27 cellular contexts compared by ENCODE assay signal in the genomic region with DNA sequence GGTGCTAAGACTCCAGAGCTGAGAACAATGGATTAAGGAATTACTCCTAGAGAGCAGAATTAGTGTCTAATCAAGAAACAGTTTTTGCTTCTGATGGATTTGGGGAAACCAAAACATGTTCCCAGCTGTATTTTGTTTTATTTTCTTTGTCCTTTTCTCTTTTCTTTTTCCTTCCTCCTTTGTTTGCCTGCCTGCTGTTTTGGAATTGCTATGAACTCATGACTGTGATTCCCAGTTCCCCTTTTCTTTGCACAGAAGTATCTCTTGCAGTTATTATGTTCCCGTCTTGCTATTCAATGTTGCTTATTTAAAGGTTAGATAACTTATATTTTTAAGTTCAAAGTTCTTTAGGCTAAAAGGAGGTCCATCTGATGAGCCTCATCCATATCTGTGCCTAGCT.
DNase-seq lines count a peak whose midpoint lies in the region; ATAC-seq, FAIRE-seq and TF ChIP-seq lines count a peak whose summit lies in the region.
"Had no signal": no experiment of that assay in that cellular context is flagged by ENCODE, and none has a peak within 500 bp of the region (broad histone marks: within the 10 kb centered on the region; RNA-seq: fewer than 3 reads in every experiment).

No MANE protein-coding gene starts in this region.

- POLR2A ChIA-PET in H1 (lab: Charles Lee; ENCODE audit: partially characterized antibody) = no interaction called here

- peak overlapping the region in 5 of 11 experiments; percentile 30 to 56 (median 48); a peak in 7 of 22 replicates for H3K9ac ChIP-seq in BLaER1 treated with 17β-estradiol and CSF1 and Interleukin-3, amounts not matched to agents 10 nM and 100 nM
- no peak overlapping the region for H3K9ac ChIP-seq in Loucy (ENCODE audit: low read depth, low read length, poor library complexity, severe bottlenecking)
- H3K9ac ChIP-seq in H1 (replicated peaks in 1 of 4; ENCODE audit: extremely low read depth in 1 of 4, low read depth in 3 of 4, low read length in 3 of 4) = no peak overlapping the region

- H2BK5ac ChIP-seq in H1 (ENCODE audit: low read depth, low read length) = no peak overlapping the region

- no peaks in the 10 kb centered on the region for H3K4me1 Mint-ChIP-seq in HFFc6 (ENCODE audit: low read depth)
- H3K4me1 Mint-ChIP-seq: activated naive CD8-positive, alpha-beta T cell treated with anti-CD3 and anti-CD28 coated beads for 36 hours; immature natural killer cell; T-helper 17 cell had no signal

- no peak overlapping the region for H3K23ac ChIP-seq in H1 (ENCODE audit: insufficient read length)

- H3K36me3 Mint-ChIP-seq in HFFc6 (ENCODE audit: low read depth) = no peaks in the 10 kb centered on the region
- H3K36me3 Mint-ChIP-seq: activated naive CD8-positive, alpha-beta T cell treated with anti-CD3 and anti-CD28 coated beads for 36 hours; immature natural killer cell had no signal

- peak overlapping the region in 1 of 10 experiments; percentile 10; a peak in 1 of 20 replicates for H3K4me3 ChIP-seq in BLaER1 treated with 17β-estradiol and CSF1 and Interleukin-3, amounts not matched to agents 10 nM and 100 nM
- no peak overlapping the region for H3K4me3 ChIP-seq in Loucy (ENCODE audit: low read length, poor library complexity, severe bottlenecking)
- no peak overlapping the region for H3K4me3 ChIP-seq in H1 (ENCODE audit: extremely low read depth in 1 of 4, insufficient read depth in 2 of 4, low read depth in 3 of 4, low read length in 4 of 4)
- H3K4me3 ChIP-seq: hepatocyte, mucosa of descending colon, suprapubic skin had no signal

- no peak for DNase-seq in GM18507 (ENCODE audit: extremely low spot score, insufficient read length, low read depth)
- no peak for DNase-seq in H1 (ENCODE audit: low read depth in 1 of 2, low spot score in 2 of 2)
- DNase-seq in activated effector memory CD4-positive, alpha-beta T cell treated with Interleukin-2 at 50 U/mL for 16 hours = no peak
- DNase-seq in HFFc6 = no peak
- DNase-seq: activated CD8-positive, alpha-beta memory T cell treated with anti-CD3 and anti-CD28 coated beads, Interleukin-2, amount 50 U/mL, for 48 hours; activated naive CD8-positive, alpha-beta T cell treated with anti-CD3 and anti-CD28 coated beads for 36 hours; cerebellar nuclear complex; effector CD4-positive, alpha-beta T cell; erythroblast; foreskin fibroblast; immature natural killer cell; mucosa of descending colon; NCI-H1694; NCI-H2171; NCI-H526; T-helper 17 cell had no signal

- ATAC-seq in GM18858 (IDR thresholded peaks at IDR 0.05; ENCODE audit: unreplicated experiment) = no peak
- ATAC-seq in SK-N-SH treated with all-trans-retinoic acid at 6 μM for 48 hours = no peak
- ATAC-seq: mucosa of descending colon, T-helper 17 cell had no signal

- no peak overlapping the region for H2BK20ac ChIP-seq in H1 (ENCODE audit: low read length)

- 82% methylated on average over 1 of the region's 1 CpG; no CpG with 5 or more reads in 1 of the 2 experiments for WGBS in H1 (ENCODE audit: extremely low coverage in 1 of 2, insufficient coverage in 1 of 2, insufficient read length in 1 of 2, insufficient replicate concordance in 2 of 2, low coverage in 1 of 2, low lambda C conversion rate in 2 of 2, missing lambda C conversion rate in 1 of 2), 2 experiments

- H3K56ac ChIP-seq in H1 (replicated peaks; ENCODE audit: insufficient read length, low read depth, low read length) = no peak overlapping the region

- peaks cover 6 to 60% (median 27%) of the 10 kb centered on the region in 10 experiments; a peak in 18 of 20 replicates for H3K4me1 ChIP-seq in BLaER1 treated with 17β-estradiol and CSF1 and Interleukin-3, amounts not matched to agents 10 nM and 100 nM
- H3K4me1 ChIP-seq in Loucy (ENCODE audit: insufficient read depth, low read length, poor library complexity, severe bottlenecking) (peaks cover 48% of the 10 kb centered on the region), H1 (replicated peaks in 1 of 4; ENCODE audit: control insufficient read depth in 3 of 4, insufficient read depth in 4 of 4, low read length in 3 of 4) (no peaks in the 10 kb centered on the region)
- H3K4me1 ChIP-seq: suprapubic skin had no signal

- H3K14ac ChIP-seq in H1 (ENCODE audit: insufficient read length) = no peak overlapping the region

- H3K18ac ChIP-seq in H1 (ENCODE audit: extremely low read depth, low read length) = no peak overlapping the region

- H2BK12ac ChIP-seq in H1 (ENCODE audit: low read depth, low read length) = no peak overlapping the region

- no peak overlapping the region for H2AK5ac ChIP-seq in H1 (ENCODE audit: low read depth, low read length)

- CTCF ChIA-PET in H1 (lab: Charles Lee; ENCODE audit: partially characterized antibody) = no interaction called here

- H4K5ac ChIP-seq in H1 (ENCODE audit: insufficient read length, low read depth, low read length) = no peak overlapping the region

- H3K4ac ChIP-seq in H1 (replicated peaks; ENCODE audit: insufficient read length, low read depth, low read length) = no peak overlapping the region

- H3K9me2 ChIP-seq in Loucy (replicated peaks; ENCODE audit: low read depth, low read length) = no peaks in the 10 kb centered on the region

- no peaks in the 10 kb centered on the region for H4K20me1 ChIP-seq in BLaER1 treated with 17β-estradiol and CSF1 and Interleukin-3, amounts not matched to agents 10 nM and 100 nM
- no peaks in the 10 kb centered on the region for H4K20me1 ChIP-seq in Loucy (ENCODE audit: insufficient read depth, low read length, poor library complexity, severe bottlenecking)
- H4K20me1 ChIP-seq in H1 (replicated peaks in 1 of 2; ENCODE audit: control insufficient read depth in 1 of 2, insufficient read depth in 2 of 2, low read length in 2 of 2) = no peaks in the 10 kb centered on the region

- no peak overlapping the region for H2BK15ac ChIP-seq in H1 (ENCODE audit: low read length)

- no peak overlapping the region for H4K8ac ChIP-seq in H1 (ENCODE audit: extremely low read depth, insufficient read depth, low read length)

- no peaks in the 10 kb centered on the region for H3K9me3 Mint-ChIP-seq in HFFc6
- H3K9me3 Mint-ChIP-seq: activated naive CD8-positive, alpha-beta T cell treated with anti-CD3 and anti-CD28 coated beads for 36 hours; activated T-helper 2 cell treated with anti-CD3 and anti-CD28 coated beads, Interferon-gamma antibody, Interleukin-2, Interleukin-4, amounts not matched to agents 10 μg/mL and 5 μg/mL and 100 μg/mL, durations not matched to agents 14 hours and 24 hours and 36 hours had no signal

- no peak for TF ChIP-seq POLR2A in H1 (IDR thresholded peaks at IDR 0.05; ENCODE audit: control extremely low read depth in 1 of 2, low read depth in 2 of 2, low read length in 2 of 2)

- H3K27ac Mint-ChIP-seq in HFFc6 = no peak overlapping the region
- H3K27ac Mint-ChIP-seq: activated naive CD8-positive, alpha-beta T cell treated with anti-CD3 and anti-CD28 coated beads for 36 hours; activated T-helper 2 cell treated with anti-CD3 and anti-CD28 coated beads, Interferon-gamma antibody, Interleukin-2, Interleukin-4, amounts not matched to agents 10 μg/mL and 5 μg/mL and 100 μg/mL, durations not matched to agents 14 hours and 24 hours and 36 hours; immature natural killer cell; T-helper 17 cell had no signal

- no peaks in the 10 kb centered on the region for H3K27me3 ChIP-seq in BLaER1 treated with 17β-estradiol and CSF1 and Interleukin-3, amounts not matched to agents 10 nM and 100 nM
- H3K27me3 ChIP-seq in Loucy (ENCODE audit: insufficient read depth, low read length, poor library complexity, severe bottlenecking) (no peaks in the 10 kb centered on the region), H1 (replicated peaks in 1 of 4; ENCODE audit: control insufficient read depth in 3 of 4, extremely low read depth in 1 of 4, insufficient read depth in 3 of 4, low read length in 3 of 4) (no peaks in the 10 kb centered on the region)
- H3K27me3 ChIP-seq: hepatocyte, suprapubic skin had no signal

- no peaks in the 10 kb centered on the region for H3F3A ChIP-seq in Loucy (ENCODE audit: low read depth)

- H2BK120ac ChIP-seq in H1 (replicated peaks; ENCODE audit: low read depth, low read length) = no peak overlapping the region

- H3K27me3 Mint-ChIP-seq in HFFc6 (ENCODE audit: insufficient read depth) = peaks cover 3% of the 10 kb centered on the region; the same call in 1 of the 2 replicates

- no peak for TF ChIP-seq RAD21 in H1 (IDR thresholded peaks at IDR 0.05 in 1 of 2, conservative IDR thresholded peaks at IDR 0.05 in 1 of 2; ENCODE audit: low read depth in 2 of 2, low read length in 2 of 2)

- H3K9me3 ChIP-seq in BLaER1 treated with 17β-estradiol and CSF1 and Interleukin-3, amounts not matched to agents 10 nM and 100 nM (replicated peaks in 1 of 11) = no peaks in the 10 kb centered on the region
- no peaks in the 10 kb centered on the region for H3K9me3 ChIP-seq in Loucy (ENCODE audit: insufficient read depth, low read depth, low read length)
- H3K9me3 ChIP-seq in H1 (ENCODE audit: insufficient read depth in 2 of 2, low read depth in 1 of 2, low read length in 1 of 2) = no peaks in the 10 kb centered on the region
- H3K9me3 ChIP-seq: mucosa of descending colon, suprapubic skin had no signal

- no peaks in the 10 kb centered on the region for H3K79me1 ChIP-seq in H1 (ENCODE audit: low read depth, low read length)

- H4K91ac ChIP-seq in H1 (replicated peaks; ENCODE audit: insufficient read length, low read length) = no peak overlapping the region

- no peak for TF ChIP-seq CTCF in Loucy (conservative IDR thresholded peaks at IDR 0.05; ENCODE audit: low read length)
- TF ChIP-seq CTCF in H1 (IDR thresholded peaks at IDR 0.05; ENCODE audit: control extremely low read depth in 1 of 3, insufficient read depth in 1 of 3, low read depth in 1 of 3, low read length in 3 of 3) = no peak
- no peak for TF ChIP-seq CTCF in HFFc6 (IDR thresholded peaks at IDR 0.05)

- H3K36me3 ChIP-seq in BLaER1 treated with 17β-estradiol and CSF1 and Interleukin-3, amounts not matched to agents 10 nM and 100 nM = no peaks in the 10 kb centered on the region
- no peaks in the 10 kb centered on the region for H3K36me3 ChIP-seq in Loucy (ENCODE audit: insufficient read depth, low read length)
- H3K36me3 ChIP-seq in H1 (ENCODE audit: control insufficient read depth in 2 of 4, insufficient read depth in 4 of 4, low read length in 3 of 4) = no peaks in the 10 kb centered on the region
- H3K36me3 ChIP-seq: suprapubic skin had no signal

- H3K4me3 Mint-ChIP-seq in HFFc6 = no peak overlapping the region
- H3K4me3 Mint-ChIP-seq: activated naive CD8-positive, alpha-beta T cell treated with anti-CD3 and anti-CD28 coated beads for 36 hours; immature natural killer cell; T-helper 17 cell had no signal

- H3K23me2 ChIP-seq in H1 (ENCODE audit: low read depth, low read length) = no peaks in the 10 kb centered on the region

- FAIRE-seq in GM18507 (lab: Jason Lieb, UNC) (peak; percentile 31), H1 (lab: Jason Lieb, UNC) (no peak)
- FAIRE-seq: astrocyte, urothelium cell line had no signal

- peak overlapping the region in 9 of 11 experiments; percentile 29 to 80 (median 72); a peak in 18 of 22 replicates for H3K27ac ChIP-seq in BLaER1 treated with 17β-estradiol and CSF1 and Interleukin-3, amounts not matched to agents 10 nM and 100 nM
- no peak overlapping the region for H3K27ac ChIP-seq in H1 (ENCODE audit: low read depth, low read length)
- H3K27ac ChIP-seq: C4-2B, hepatocyte, suprapubic skin, VCaP had no signal

- peak overlapping the region in 9 of 11 experiments; percentile 24 to 80 (median 61); a peak in 15 of 22 replicates for H3K4me2 ChIP-seq in BLaER1 treated with 17β-estradiol and CSF1 and Interleukin-3, amounts not matched to agents 10 nM and 100 nM
- H3K4me2 ChIP-seq in Loucy (ENCODE audit: low read depth, low read length, poor library complexity, severe bottlenecking) (peak overlapping the region; percentile 64), H1 (ENCODE audit: insufficient read depth in 1 of 2, low read depth in 2 of 2, low read length in 2 of 2) (no peak overlapping the region)
- H3K4me2 ChIP-seq: hepatocyte had no signal

- no peak for TF ChIP-seq EP300 in H1 (IDR thresholded peaks at IDR 0.05; ENCODE audit: borderline replicate concordance in 1 of 2, low read depth in 2 of 2, low read length in 2 of 2)

- H3K79me2 ChIP-seq in Loucy (ENCODE audit: insufficient read depth, low read length) = no peaks in the 10 kb centered on the region
- H3K79me2 ChIP-seq in H1 (ENCODE audit: control insufficient read depth in 1 of 2, insufficient read depth in 2 of 2, low read length in 2 of 2) = no peaks in the 10 kb centered on the region
- H3K79me2 ChIP-seq: hepatocyte had no signal

- peak overlapping the region; percentile 29; the same call in 1 of the 2 replicates for H2AFZ ChIP-seq in Loucy (ENCODE audit: low read length)
- peak overlapping the region; percentile 87; the same call in 1 of the 2 replicates for H2AFZ ChIP-seq in H1 (ENCODE audit: low read length)
- H2AFZ ChIP-seq: hepatocyte had no signal

Comparison
In these comparisons a context has a peak if more than half of its experiments do, and no peak if none do; other contexts are left out.
1. H3K4me2 ChIP-seq: peak in BLaER1 treated with 17β-estradiol and CSF1 and Interleukin-3, amounts not matched to agents 10 nM and 100 nM (9 of 11) and Loucy (single experiment); none in H1 (0 of 2).